ENCODE assay signal across 20 cellular contexts in the genomic region with DNA sequence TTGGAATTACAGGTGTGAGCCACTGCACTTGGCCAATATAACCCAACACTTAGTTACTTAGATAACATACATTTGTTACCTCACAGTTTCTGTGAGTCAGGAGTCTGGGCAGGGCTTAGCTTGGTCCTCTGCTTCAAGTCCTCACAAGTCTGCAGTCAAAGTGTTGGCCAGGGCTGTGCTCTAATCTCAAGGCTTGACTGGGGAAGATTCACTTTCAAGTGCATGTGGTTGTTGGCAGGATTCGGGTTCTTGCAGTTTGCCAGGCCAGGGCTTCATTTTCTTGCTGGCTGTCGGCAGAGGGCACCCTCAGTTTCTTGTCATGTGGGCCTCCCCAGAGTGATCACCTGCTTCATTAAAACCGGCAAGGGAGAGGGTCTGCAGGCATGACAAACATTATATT.
DNase-seq lines count a peak whose midpoint lies in the region; ATAC-seq, FAIRE-seq and TF ChIP-seq lines count a peak whose summit lies in the region.
"Had no signal": no experiment of that assay in that cellular context is flagged by ENCODE, and none has a peak within 500 bp of the region (broad histone marks: within the 10 kb centered on the region; RNA-seq: fewer than 3 reads in every experiment).

No MANE protein-coding gene starts in this region.

- no peaks in the 10 kb centered on the region for H3K4me1 Mint-ChIP-seq in CD4-positive, alpha-beta memory T cell

- H3K27me3 ChIP-seq in HepG2 (ENCODE audit: control insufficient read depth in 1 of 2, insufficient read depth in 2 of 2, low read length in 2 of 2): peaks cover 0 to 27% of the 10 kb centered on the region in 2 experiments; a peak in 4 of 5 replicates
- no peaks in the 10 kb centered on the region for H3K27me3 ChIP-seq in right lobe of liver
- H3K27me3 ChIP-seq in OCI-LY3 (ENCODE audit: low read depth, low read length): no peaks in the 10 kb centered on the region
- H3K27me3 ChIP-seq in esophagus muscularis mucosa: peaks cover 0 to 8% (median 0%) of the 10 kb centered on the region in 4 donors
- H3K27me3 ChIP-seq in CD4-positive, alpha-beta memory T cell (ENCODE audit: insufficient read depth, low read length): no peaks in the 10 kb centered on the region

- 17% methylated on average over 3 of the region's 3 CpGs for WGBS in HepG2 (ENCODE audit: low lambda C conversion rate)
- WGBS in right lobe of liver (ENCODE audit: insufficient coverage, low coverage, low lambda C conversion rate, missing lambda C conversion rate): 61% methylated on average over 3 of the region's 3 CpGs
- 73% methylated on average over 3 of the region's 3 CpGs for WGBS in esophagus muscularis mucosa

- FAIRE-seq in HepG2 (lab: Jason Lieb, UNC): no peak
- FAIRE-seq: GM19239 had no signal

- H3K4me2 ChIP-seq in HepG2 (ENCODE audit: low read depth, low read length): no peak overlapping the region
- no peak overlapping the region for H3K4me2 ChIP-seq in OCI-LY3 (ENCODE audit: low read length)
- H3K4me2 ChIP-seq: SK-N-SH had no signal

- POLR2A ChIA-PET in HepG2 (lab: Yijun Ruan, JAX): no interaction called here
- POLR2A ChIA-PET in CD4-positive, alpha-beta memory T cell (lab: Charles Lee; ENCODE audit: partially characterized antibody): no interaction called here

- H3K27ac ChIP-seq in HepG2 (ENCODE audit: extremely low read length, insufficient read depth, low read length) (no peak overlapping the region), right lobe of liver (no peak overlapping the region), OCI-LY3 (ENCODE audit: low read length) (no peak overlapping the region), esophagus muscularis mucosa (replicated peaks in 1 of 4) (no peak overlapping the region)
- no peak overlapping the region for H3K27ac ChIP-seq in CD4-positive, alpha-beta memory T cell (ENCODE audit: low read depth, low read length)

- H4K20me1 ChIP-seq in HepG2 (ENCODE audit: insufficient read depth, low read length) (no peaks in the 10 kb centered on the region), OCI-LY3 (ENCODE audit: insufficient read depth, low read length) (no peaks in the 10 kb centered on the region)

- no peaks in the 10 kb centered on the region for H3K9me3 Mint-ChIP-seq in CD4-positive, alpha-beta memory T cell

- ATAC-seq in HepG2 (peak; percentile 70), right lobe of liver (no peak), SK-N-SH treated with all-trans-retinoic acid at 6 μM for 48 hours (no peak)

- H2AFZ ChIP-seq in HepG2 (ENCODE audit: low read length): no peak overlapping the region
- no peak overlapping the region for H2AFZ ChIP-seq in OCI-LY3 (ENCODE audit: low read depth, low read length)

- no peak overlapping the region for H3K9ac ChIP-seq in HepG2 (ENCODE audit: insufficient read depth, low read depth, low read length)
- no peak overlapping the region for H3K9ac ChIP-seq in OCI-LY3 (ENCODE audit: low read length)
- H3K9ac ChIP-seq: SK-N-SH had no signal

- intact Hi-C loops in HepG2 (cut with micrococcal nuclease; ENCODE audit: unreplicated experiment) (loop anchor here (1.0 kb wide), 1 partner anchor 105 kb away; no protein-coding TSS in a partner anchor), right lobe of liver (cut with DNase I) (no loop called here), esophagus muscularis mucosa (cut with DNase I) (no loop called here)
- intact Hi-C loops in CD4-positive, alpha-beta memory T cell (cut with micrococcal nuclease): no loop called here

- TF ChIP-seq CTCF in HepG2 (CRISPR knock-in tag; IDR thresholded peaks at IDR 0.05) (peak; percentile 59), right lobe of liver (IDR thresholded peaks at IDR 0.05) (no peak), OCI-LY3 (IDR thresholded peaks at IDR 0.05; ENCODE audit: low read depth, low read length) (peak; percentile 32), esophagus muscularis mucosa (IDR thresholded peaks at IDR 0.05) (no peak)

- H3K4me3 ChIP-seq in HepG2 (replicated peaks in 1 of 3; ENCODE audit: insufficient read depth in 1 of 3, low read depth in 2 of 3, low read length in 3 of 3): no peak overlapping the region
- H3K4me3 ChIP-seq in right lobe of liver: no peak overlapping the region
- no peak overlapping the region for H3K4me3 ChIP-seq in OCI-LY3 (ENCODE audit: low read length)
- no peak overlapping the region for H3K4me3 ChIP-seq in esophagus muscularis mucosa
- H3K4me3 ChIP-seq in CD4-positive, alpha-beta memory T cell (ENCODE audit: low read length in 2 of 2): no peak overlapping the region

- no peak overlapping the region for H3K27ac Mint-ChIP-seq in CD4-positive, alpha-beta memory T cell

- no peaks in the 10 kb centered on the region for H3K36me3 ChIP-seq in HepG2 (replicated peaks in 1 of 2; ENCODE audit: control insufficient read depth in 1 of 2, insufficient read depth in 2 of 2, low read length in 2 of 2)
- H3K36me3 ChIP-seq in right lobe of liver: no peaks in the 10 kb centered on the region
- no peaks in the 10 kb centered on the region for H3K36me3 ChIP-seq in OCI-LY3 (replicated peaks; ENCODE audit: low read depth, low read length)
- H3K36me3 ChIP-seq in esophagus muscularis mucosa: no peaks in the 10 kb centered on the region
- H3K36me3 ChIP-seq in CD4-positive, alpha-beta memory T cell (ENCODE audit: insufficient read depth, low read length): no peaks in the 10 kb centered on the region

- no peak overlapping the region for H3K4me3 Mint-ChIP-seq in CD4-positive, alpha-beta memory T cell

- H3K79me2 ChIP-seq in HepG2 (ENCODE audit: insufficient read depth, low read length) (no peaks in the 10 kb centered on the region), OCI-LY3 (ENCODE audit: low read length) (no peaks in the 10 kb centered on the region)

- DNase-seq in HepG2 (ENCODE audit: low spot score): peak; percentile 24
- no peak for DNase-seq in right lobe of liver
- DNase-seq in esophagus muscularis mucosa (ENCODE audit: extremely low spot score): peak; percentile 57
- no peak for DNase-seq in DMS153 (lab: John Stamatoyannopoulos, UW)
- no peak for DNase-seq in CD4-positive, alpha-beta memory T cell
- DNase-seq in stimulated activated CD4-positive, alpha-beta T cell treated with anti-CD3 and anti-CD28 coated beads, Interleukin-12 subunit alpha, Interleukin-12 subunit beta, amount 100 ng/mL, for 4 hours: no peak
- DNase-seq: 8988T, C1 segment of cervical spinal cord, COR-L47, DMS53, IMR-90, NCI-H1048, NCI-H1436 treated with DMSO at 0.1 percent for 48 hours, NCI-H2081 treated with DMSO at 0.1 percent for 48 hours, NCI-H524, SHP77, SK-N-SH had no signal

- H3K4me1 ChIP-seq in HepG2 (ENCODE audit: insufficient read depth, low read length) (no peaks in the 10 kb centered on the region), right lobe of liver (no peaks in the 10 kb centered on the region), OCI-LY3 (ENCODE audit: low read length) (no peaks in the 10 kb centered on the region), esophagus muscularis mucosa (no peaks in the 10 kb centered on the region)
- H3K4me1 ChIP-seq in CD4-positive, alpha-beta memory T cell (ENCODE audit: insufficient read depth, low read length): no peaks in the 10 kb centered on the region

- CTCF ChIA-PET in HepG2 (lab: Yijun Ruan, JAX; ENCODE audit: low intra/inter-chr PET ratio, low total read pairs): no interaction called here
- CTCF ChIA-PET in CD4-positive, alpha-beta memory T cell (lab: Charles Lee; ENCODE audit: partially characterized antibody): no interaction called here

- no peak for TF ChIP-seq EP300 in HepG2 (IDR thresholded peaks at IDR 0.05; ENCODE audit: low read depth in 2 of 2, low read length in 2 of 2)
- no peak for TF ChIP-seq EP300 in HepG2 (CRISPR knock-in tag; IDR thresholded peaks at IDR 0.05; ENCODE audit: borderline replicate concordance)
- no peak for TF ChIP-seq EP300 in esophagus muscularis mucosa (IDR thresholded peaks at IDR 0.05)

- TF ChIP-seq RAD21 in HepG2 (CRISPR knock-in tag; IDR thresholded peaks at IDR 0.05): no peak

- in situ Hi-C loops in HepG2 (cut with HindIII; ENCODE audit: extremely low pct_ligation_motif_present, low pct_unique_long_range_greater_than_20kb): no loop called here

- BruUV-seq in HepG2 (replicated peaks; lab: Mats Ljungman, UMichigan): no TSS peak

- peaks cover 8 to 11% of the 10 kb centered on the region in 2 donors for H3K27me3 Mint-ChIP-seq in CD4-positive, alpha-beta memory T cell

- H3K9me3 ChIP-seq in HepG2 (ENCODE audit: low read length): no peaks in the 10 kb centered on the region
- no peaks in the 10 kb centered on the region for H3K9me3 ChIP-seq in right lobe of liver
- H3K9me3 ChIP-seq in OCI-LY3 (ENCODE audit: insufficient read depth, low read length): no peaks in the 10 kb centered on the region
- no peaks in the 10 kb centered on the region for H3K9me3 ChIP-seq in esophagus muscularis mucosa
- H3K9me3 ChIP-seq in CD4-positive, alpha-beta memory T cell (ENCODE audit: control insufficient read depth in 1 of 2, low read length in 2 of 2): no peaks in the 10 kb centered on the region
- H3K9me3 ChIP-seq: SK-N-SH had no signal

- H3K36me3 Mint-ChIP-seq in CD4-positive, alpha-beta memory T cell: no peaks in the 10 kb centered on the region

- no peak for TF ChIP-seq POLR2A in HepG2 (IDR thresholded peaks at IDR 0.05; ENCODE audit: insufficient read depth in 1 of 2, low read depth in 2 of 2, low read length in 2 of 2)
- TF ChIP-seq POLR2A in right lobe of liver (IDR thresholded peaks at IDR 0.05): no peak
- TF ChIP-seq POLR2A in esophagus muscularis mucosa (IDR thresholded peaks at IDR 0.05; ENCODE audit: low read depth): no peak

TF ChIP-seq in SK-N-SH treated with all-trans-retinoic acid at 6 μM for 48 hours, 23 proteins besides CTCF, POLR2A, EP300 and RAD21 (continues in another document):
- TF ChIP-seq ZFP30 (CRISPR knock-in tag; IDR thresholded peaks at IDR 0.05) (no peak), ZC3H10 (CRISPR knock-in tag; IDR thresholded peaks at IDR 0.05) (no peak), TOX (CRISPR knock-in tag; IDR thresholded peaks at IDR 0.05; ENCODE audit: borderline replicate concordance) (no peak), ZNF8 (CRISPR knock-in tag; IDR thresholded peaks at IDR 0.05) (no peak)

Comparison
In these comparisons a context has a peak if more than half of its experiments do, and no peak if none do; other contexts are left out.
1. DNase-seq: peak in HepG2 (single experiment) and esophagus muscularis mucosa (single experiment); none in right lobe of liver (0 of 3), DMS153 (single experiment), CD4-positive, alpha-beta memory T cell (0 of 5) and stimulated activated CD4-positive, alpha-beta T cell treated with anti-CD3 and anti-CD28 coated beads, Interleukin-12 subunit alpha, Interleukin-12 subunit beta, amount 100 ng/mL, for 4 hours (single experiment).
2. CTCF ChIP-seq: peak in HepG2 (single experiment) and OCI-LY3 (single experiment); none in right lobe of liver (0 of 4) and esophagus muscularis mucosa (0 of 3).